Comparison of ENCODE assay signal across 21 cellular contexts in the genomic region with DNA sequence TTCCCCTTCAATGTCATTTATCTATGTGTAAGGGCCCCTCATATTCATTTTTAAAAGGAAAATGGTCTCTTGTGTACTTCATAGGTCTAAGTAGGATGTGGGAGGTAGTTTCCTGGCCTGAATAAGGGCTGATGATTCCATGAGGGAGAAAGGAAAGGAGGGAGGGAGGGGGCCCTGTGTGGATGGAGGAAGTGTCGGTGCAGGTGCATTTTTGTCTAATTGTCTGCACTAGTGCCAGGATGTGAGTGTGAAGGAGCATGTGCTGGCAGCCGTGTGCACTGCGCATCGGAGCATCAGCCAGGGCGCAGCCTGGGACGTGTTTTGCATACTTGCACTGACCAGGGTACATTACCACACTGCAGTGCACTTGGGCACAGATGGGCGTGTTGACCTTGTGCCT. TPM values are rescaled to one million over a fixed set of nuclear protein-coding genes. Genes with fewer than 3 reads are reported as not detected.
A peak's percentile ranks its signal among the peaks of the same experiment; 100 is the strongest.
DNase-seq lines count a peak whose midpoint lies in the region; ATAC-seq, FAIRE-seq and TF ChIP-seq lines count a peak whose summit lies in the region.
"Had no signal": no experiment of that assay in that cellular context is flagged by ENCODE, and none has a peak within 500 bp of the region (broad histone marks: within the 10 kb centered on the region; RNA-seq: fewer than 3 reads in every experiment).

No MANE protein-coding gene starts in this region.

- H3K4me3 Mint-ChIP-seq in activated naive CD4-positive, alpha-beta T cell treated with anti-CD3 and anti-CD28 coated beads, Interleukin-2, amount 10 ng/mL, durations not matched to agents 7 days and 5 days, result no peak overlapping the region
- H3K4me3 Mint-ChIP-seq: activated CD8-positive, alpha-beta T cell treated with anti-CD3 and anti-CD28 coated beads, Interleukin-2, amount 10 ng/mL, durations not matched to agents 7 days and 5 days; activated T-cell treated with anti-CD3 and anti-CD28 coated beads, Interleukin-2, amount 50 U/mL, for 24 hours had no signal

- no peaks in the 10 kb centered on the region for H3K9me3 ChIP-seq in OCI-LY1 (ENCODE audit: low read length)
- no peaks in the 10 kb centered on the region for H3K9me3 ChIP-seq in kidney (ENCODE audit: control insufficient read depth in 1 of 2, low read length in 2 of 2)
- no peaks in the 10 kb centered on the region for H3K9me3 ChIP-seq in body of pancreas
- H3K9me3 ChIP-seq: esophagus muscularis mucosa, gastrocnemius medialis, SK-N-SH, uterus had no signal

- no peaks in the 10 kb centered on the region for H3K9me2 ChIP-seq in OCI-LY1 (ENCODE audit: low read depth, low read length)
- H3K9me2 ChIP-seq: SK-N-SH had no signal

- H3K9ac ChIP-seq in OCI-LY1 (ENCODE audit: low read length), result peak overlapping the region; percentile 21; the same call in 1 of the 2 replicates
- H3K9ac ChIP-seq in kidney (ENCODE audit: low read length in 2 of 2), result peak overlapping the region in 1 of 2 donors; percentile 6
- H3K9ac ChIP-seq: SK-N-SH had no signal

- ATAC-seq in HG03159 (IDR thresholded peaks at IDR 0.05; ENCODE audit: unreplicated experiment) (no peak), body of pancreas (no peak)
- ATAC-seq: gastrocnemius medialis had no signal

- no peaks in the 10 kb centered on the region for H3F3A ChIP-seq in OCI-LY1 (ENCODE audit: insufficient read depth, low read length)

- H3K79me2 ChIP-seq in OCI-LY1 (ENCODE audit: insufficient read depth, low read length), result no peaks in the 10 kb centered on the region

- 0 out of 2 replicates have a peak overlapping the region, but pooled peaks have one; percentile 25 for H2AFZ ChIP-seq in OCI-LY1 (ENCODE audit: low read length)

- H3K27ac ChIP-seq in OCI-LY1 (ENCODE audit: low read depth, low read length, poor library complexity, severe bottlenecking) (no peak overlapping the region), kidney (ENCODE audit: low read depth in 2 of 2, low read length in 2 of 2) (peak overlapping the region; percentile 54 to 68), body of pancreas (no peak overlapping the region)
- H3K27ac ChIP-seq: esophagus muscularis mucosa, gastrocnemius medialis, uterus had no signal

- peak overlapping the region; percentile 13 for H3K27ac Mint-ChIP-seq in activated naive CD4-positive, alpha-beta T cell treated with anti-CD3 and anti-CD28 coated beads, Interleukin-2, amount 10 ng/mL, durations not matched to agents 7 days and 5 days
- H3K27ac Mint-ChIP-seq: activated CD8-positive, alpha-beta T cell treated with anti-CD3 and anti-CD28 coated beads, Interleukin-2, amount 10 ng/mL, durations not matched to agents 7 days and 5 days; activated T-cell treated with anti-CD3 and anti-CD28 coated beads, Interleukin-2, amount 50 U/mL, for 24 hours had no signal

- H3K4me1 Mint-ChIP-seq in activated naive CD4-positive, alpha-beta T cell treated with anti-CD3 and anti-CD28 coated beads, Interleukin-2, amount 10 ng/mL, durations not matched to agents 7 days and 5 days, result peaks cover 2% of the 10 kb centered on the region

- no peak for DNase-seq in activated naive CD4-positive, alpha-beta T cell treated with anti-CD3 and anti-CD28 coated beads, Interleukin-2, amount 10 ng/mL, durations not matched to agents 7 days and 5 days
- no peak for DNase-seq in activated naive CD4-positive, alpha-beta T cell (lab: John Stamatoyannopoulos, UW)
- no peak for DNase-seq in kidney
- DNase-seq in activated CD4-positive, alpha-beta T cell treated with anti-CD3 and anti-CD28 coated beads for 4 hours, result no peak
- no peak for DNase-seq in HUDEP-2 (lab: John Stamatoyannopoulos, UW; ENCODE audit: unreplicated experiment in 76 of 76)
- no peak for DNase-seq in body of pancreas
- DNase-seq: activated CD8-positive, alpha-beta T cell treated with anti-CD3 and anti-CD28 coated beads, Interleukin-2, amount 10 ng/mL, durations not matched to agents 7 days and 5 days; activated naive CD4-positive, alpha-beta T cell treated with anti-CD3 and anti-CD28 coated beads, Interleukin-2, amount 50 U/mL, for 16 hours; effector CD8-positive, alpha-beta T cell; gastrocnemius medialis; GOT3; NK-92 treated with Interleukin-12 subunit alpha and Interleukin-12 subunit beta, amount 100 ng/mL, for 24 hours; uterus had no signal

- intact Hi-C loops in kidney (cut with DNase I), result no loop called here
- intact Hi-C loops in body of pancreas (cut with DNase I), result no loop called here

- no peak for TF ChIP-seq POLR2A in body of pancreas (IDR thresholded peaks at IDR 0.05)

- peaks cover 73% of the 10 kb centered on the region for H3K27me3 Mint-ChIP-seq in activated naive CD4-positive, alpha-beta T cell treated with anti-CD3 and anti-CD28 coated beads, Interleukin-2, amount 10 ng/mL, durations not matched to agents 7 days and 5 days

- no peaks in the 10 kb centered on the region for H4K20me1 ChIP-seq in OCI-LY1 (ENCODE audit: insufficient read depth, low read length)

- no peak for FAIRE-seq in kidney (lab: Jason Lieb, UNC)
- FAIRE-seq: astrocyte, D721Med, G401.6 had no signal

- H3K4me2 ChIP-seq in OCI-LY1 (ENCODE audit: low read length), result peak overlapping the region; percentile 50; the same call in 1 of the 2 replicates
- H3K4me2 ChIP-seq: SK-N-SH had no signal

- no peaks in the 10 kb centered on the region; the same call in 1 of the 2 replicates for H3K27me3 ChIP-seq in OCI-LY1 (ENCODE audit: insufficient read depth, low read length)
- no peaks in the 10 kb centered on the region for H3K27me3 ChIP-seq in body of pancreas
- H3K27me3 ChIP-seq: gastrocnemius medialis, uterus had no signal

- H3K4me1 ChIP-seq in OCI-LY1 (ENCODE audit: insufficient read depth, low read length, severe bottlenecking) (peaks cover 17% of the 10 kb centered on the region), kidney (ENCODE audit: control insufficient read depth in 1 of 2, insufficient read depth in 1 of 2, low read depth in 1 of 2, low read length in 2 of 2) (peaks cover 8 to 26% of the 10 kb centered on the region in 2 donors), body of pancreas (no peaks in the 10 kb centered on the region)
- H3K4me1 ChIP-seq: uterus had no signal

- no peaks in the 10 kb centered on the region for H3K36me3 ChIP-seq in OCI-LY1 (ENCODE audit: insufficient read depth, low read length)
- H3K36me3 ChIP-seq in kidney (ENCODE audit: control insufficient read depth in 1 of 2, insufficient read depth in 2 of 2, low read length in 2 of 2), result no peaks in the 10 kb centered on the region
- H3K36me3 ChIP-seq in body of pancreas (replicated peaks in 1 of 2; ENCODE audit: insufficient read depth in 1 of 2, low read depth in 2 of 2), result no peaks in the 10 kb centered on the region
- H3K36me3 ChIP-seq: esophagus muscularis mucosa, gastrocnemius medialis, uterus had no signal

- no peaks in the 10 kb centered on the region for H3K9me3 Mint-ChIP-seq in activated naive CD4-positive, alpha-beta T cell treated with anti-CD3 and anti-CD28 coated beads, Interleukin-2, amount 10 ng/mL, durations not matched to agents 7 days and 5 days
- H3K9me3 Mint-ChIP-seq: activated T-cell treated with anti-CD3 and anti-CD28 coated beads, Interleukin-2, amount 50 U/mL, for 24 hours had no signal

- H3K36me3 Mint-ChIP-seq in activated naive CD4-positive, alpha-beta T cell treated with anti-CD3 and anti-CD28 coated beads, Interleukin-2, amount 10 ng/mL, durations not matched to agents 7 days and 5 days, result no peaks in the 10 kb centered on the region

- H3K4me3 ChIP-seq in OCI-LY1 (ENCODE audit: low read depth, low read length, poor library complexity, severe bottlenecking) (peak overlapping the region; percentile 10), kidney (ENCODE audit: low read length in 2 of 2) (no peak overlapping the region), body of pancreas (no peak overlapping the region)
- H3K4me3 ChIP-seq: esophagus muscularis mucosa, gastrocnemius medialis, uterus had no signal

- CTCF ChIA-PET in activated naive CD4-positive, alpha-beta T cell treated with anti-CD3 and anti-CD28 coated beads, Interleukin-2, amount 10 ng/mL, durations not matched to agents 7 days and 5 days (lab: Charles Lee), result interaction anchor here (0.5 kb wide), 1 partner anchor 454 kb away, joined by 3 read pairs; no protein-coding TSS in a partner anchor

- TF ChIP-seq CTCF in OCI-LY1 (IDR thresholded peaks at IDR 0.05; ENCODE audit: low read length), result no peak
- no peak for TF ChIP-seq CTCF in kidney (IDR thresholded peaks at IDR 0.05; ENCODE audit: borderline replicate concordance, extremely low read depth, insufficient read depth)
- TF ChIP-seq CTCF in body of pancreas (IDR thresholded peaks at IDR 0.05), result no peak

- 86 to 89% methylated on average over 6 to 7 of the region's 7 CpGs for WGBS in body of pancreas, 2 donors

RNA-seq across cellular contexts. Expression of a gene that starts 29.2 kb away (rescaled TPM):
- total RNA-seq in kidney (27.6 TPM), body of pancreas (10 to 100 TPM; 20.8 to 34.5 TPM)
- polyA plus RNA-seq in kidney (ENCODE audit: insufficient read depth, low read depth, low replicate concordance), result 68.3 TPM

Comparison
In these comparisons a context has a peak if more than half of its experiments do, and no peak if none do; other contexts are left out.
1. H3K27ac ChIP-seq: peak in kidney (2 of 2); none in OCI-LY1 (single experiment) and body of pancreas (0 of 4).